Comparison of ENCODE assay signal across 9 cellular contexts in the genomic region with DNA sequence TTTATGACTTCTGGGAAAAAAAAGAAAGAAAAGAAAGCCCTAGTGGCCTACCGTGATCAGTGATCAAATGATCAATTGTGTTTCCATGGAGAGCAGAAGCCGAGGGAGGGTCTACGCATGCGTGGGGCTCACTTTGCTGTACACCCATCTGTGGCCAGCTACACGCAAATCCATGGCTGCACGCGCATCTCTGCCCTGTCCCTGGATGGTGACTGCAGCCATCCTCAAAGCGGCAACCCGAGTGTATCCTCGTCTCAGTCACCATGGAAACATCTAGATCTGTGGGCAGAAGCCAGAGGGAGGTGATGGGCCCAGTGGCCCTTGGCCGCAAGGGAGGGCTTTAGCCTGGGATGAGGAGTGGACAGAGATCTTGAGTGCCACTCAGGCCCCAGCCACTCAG. TPM values are rescaled to one million over a fixed set of nuclear protein-coding genes. Genes with fewer than 3 reads are reported as not detected.
DNase-seq lines count a peak whose midpoint lies in the region; ATAC-seq and TF ChIP-seq lines count a peak whose summit lies in the region.
"Had no signal": no experiment of that assay in that cellular context is flagged by ENCODE, and none has a peak within 500 bp of the region (broad histone marks: within the 10 kb centered on the region; RNA-seq: fewer than 3 reads in every experiment).

No MANE protein-coding gene starts in this region.

- peaks cover 30% of the 10 kb centered on the region for H3K27me3 Mint-ChIP-seq in activated T-helper 1 cell treated with anti-CD3 and anti-CD28 coated beads, Interleukin-12 subunit alpha, Interleukin-12 subunit beta, Interleukin-2, Interleukin-4 antibody, amounts not matched to agents 30 ng/mL and 10 ng/mL and 1 ng/mL, durations not matched to agents 14 hours and 24 hours and 36 hours (ENCODE audit: insufficient read depth)
- peaks cover 0 to 7% of the 10 kb centered on the region in 2 donors for H3K27me3 Mint-ChIP-seq in CD4-positive, alpha-beta memory T cell

- no peaks in the 10 kb centered on the region for H3K9me3 ChIP-seq in right cardiac atrium (ENCODE audit: control insufficient read depth, low read length)
- no peaks in the 10 kb centered on the region for H3K9me3 ChIP-seq in upper lobe of right lung
- H3K9me3 ChIP-seq in CD4-positive, alpha-beta memory T cell (ENCODE audit: control insufficient read depth in 1 of 2, low read length in 2 of 2) = no peaks in the 10 kb centered on the region

- CTCF ChIA-PET in CD4-positive, alpha-beta memory T cell (lab: Charles Lee; ENCODE audit: partially characterized antibody) = interaction anchor here (2.0 to 7.6 kb wide), 3 partner anchors 11 to 16 kb away, joined by 6 to 56 read pairs (median 17); no protein-coding TSS in a partner anchor

- H3K9me3 Mint-ChIP-seq in activated T-helper 1 cell treated with anti-CD3 and anti-CD28 coated beads, Interleukin-12 subunit alpha, Interleukin-12 subunit beta, Interleukin-2, Interleukin-4 antibody, amounts not matched to agents 30 ng/mL and 10 ng/mL and 1 ng/mL, durations not matched to agents 14 hours and 24 hours and 36 hours = no peaks in the 10 kb centered on the region
- no peaks in the 10 kb centered on the region for H3K9me3 Mint-ChIP-seq in CD4-positive, alpha-beta memory T cell

- no peak overlapping the region for H3K27ac Mint-ChIP-seq in activated T-helper 1 cell treated with anti-CD3 and anti-CD28 coated beads, Interleukin-12 subunit alpha, Interleukin-12 subunit beta, Interleukin-2, Interleukin-4 antibody, amounts not matched to agents 30 ng/mL and 10 ng/mL and 1 ng/mL, durations not matched to agents 14 hours and 24 hours and 36 hours
- H3K27ac Mint-ChIP-seq in CD4-positive, alpha-beta memory T cell = peak overlapping the region in 2 of 7 donors; percentile 23 to 72

- ATAC-seq in right cardiac atrium (no peak), left cardiac atrium (no peak), left colon (peak; percentile 12), upper lobe of right lung (no peak), GM21717 (IDR thresholded peaks at IDR 0.05; ENCODE audit: unreplicated experiment) (no peak)

- intact Hi-C loops in right cardiac atrium (cut with DNase I) = loop anchor here in 1 of 4 donors (10.0 kb wide), 1 partner anchor 325 kb away; no protein-coding TSS in a partner anchor
- intact Hi-C loops in left cardiac atrium (cut with DNase I) = no loop called here
- intact Hi-C loops in activated T-helper 1 cell treated with anti-CD3 and anti-CD28 coated beads, Interleukin-12 subunit alpha, Interleukin-12 subunit beta, Interleukin-2, Interleukin-4 antibody, amounts not matched to agents 30 ng/mL and 10 ng/mL and 1 ng/mL, durations not matched to agents 14 hours and 24 hours and 36 hours (cut with micrococcal nuclease) = loop anchor here (2.0 to 5.0 kb wide), 2 partner anchors 62 to 135 kb away; no protein-coding TSS in a partner anchor
- intact Hi-C loops in left colon (cut with DNase I, micrococcal nuclease) = loop anchor here in 1 of 2 donors (5.0 kb wide), 1 partner anchor 748 kb away; no protein-coding TSS in a partner anchor
- intact Hi-C loops in upper lobe of right lung (cut with DNase I) = no loop called here
- intact Hi-C loops in CD4-positive, alpha-beta memory T cell (cut with micrococcal nuclease) = loop anchor here (2.0 kb wide), 1 partner anchor 65 kb away; no protein-coding TSS in a partner anchor

- no peak overlapping the region for H3K4me3 ChIP-seq in right cardiac atrium (ENCODE audit: low read length)
- peak overlapping the region; percentile 63 for H3K4me3 ChIP-seq in upper lobe of right lung
- no peak overlapping the region for H3K4me3 ChIP-seq in CD4-positive, alpha-beta memory T cell (ENCODE audit: low read length in 2 of 2)

- H3K27me3 ChIP-seq in right cardiac atrium (ENCODE audit: control insufficient read depth, insufficient read depth) = no peaks in the 10 kb centered on the region
- no peaks in the 10 kb centered on the region for H3K27me3 ChIP-seq in upper lobe of right lung
- H3K27me3 ChIP-seq in CD4-positive, alpha-beta memory T cell (ENCODE audit: insufficient read depth, low read length) = no peaks in the 10 kb centered on the region

- WGBS in right cardiac atrium = 86% methylated on average over 11 of the region's 11 CpGs

- DNase-seq in right cardiac atrium (peak in 2 of 3 donors; percentile 58 to 60), left cardiac atrium (no peak), left colon (peak; percentile 57 to 62), upper lobe of right lung (no peak)
- DNase-seq in activated T-helper 1 cell treated with anti-CD3 and anti-CD28 coated beads, Interleukin-12 subunit alpha, Interleukin-12 subunit beta, Interleukin-2, Interleukin-4 antibody, amounts not matched to agents 30 ng/mL and 10 ng/mL and 1 ng/mL, durations not matched to agents 14 hours and 24 hours and 36 hours (ENCODE audit: low spot score) = no peak
- no peak for DNase-seq in CD4-positive, alpha-beta memory T cell
- DNase-seq in activated naive CD4-positive, alpha-beta T cell treated with Interleukin-2 at 50 U/mL for 16 hours = no peak
- DNase-seq: COR-L47 had no signal

- H3K36me3 Mint-ChIP-seq in activated T-helper 1 cell treated with anti-CD3 and anti-CD28 coated beads, Interleukin-12 subunit alpha, Interleukin-12 subunit beta, Interleukin-2, Interleukin-4 antibody, amounts not matched to agents 30 ng/mL and 10 ng/mL and 1 ng/mL, durations not matched to agents 14 hours and 24 hours and 36 hours (ENCODE audit: low read depth) = no peaks in the 10 kb centered on the region
- H3K36me3 Mint-ChIP-seq in CD4-positive, alpha-beta memory T cell = peaks cover 0 to 13% of the 10 kb centered on the region in 2 donors

- no peaks in the 10 kb centered on the region for H3K4me1 ChIP-seq in right cardiac atrium (ENCODE audit: control insufficient read depth, insufficient read depth, low read length)
- peaks cover 4% of the 10 kb centered on the region for H3K4me1 ChIP-seq in upper lobe of right lung
- peaks cover 18% of the 10 kb centered on the region for H3K4me1 ChIP-seq in CD4-positive, alpha-beta memory T cell (ENCODE audit: insufficient read depth, low read length)

- peaks cover 16% of the 10 kb centered on the region for H3K4me1 Mint-ChIP-seq in activated T-helper 1 cell treated with anti-CD3 and anti-CD28 coated beads, Interleukin-12 subunit alpha, Interleukin-12 subunit beta, Interleukin-2, Interleukin-4 antibody, amounts not matched to agents 30 ng/mL and 10 ng/mL and 1 ng/mL, durations not matched to agents 14 hours and 24 hours and 36 hours (ENCODE audit: low read depth)
- H3K4me1 Mint-ChIP-seq in CD4-positive, alpha-beta memory T cell = peaks cover 8 to 30% (median 18%) of the 10 kb centered on the region in 4 donors

- no peaks in the 10 kb centered on the region for H3K36me3 ChIP-seq in upper lobe of right lung
- H3K36me3 ChIP-seq in CD4-positive, alpha-beta memory T cell (ENCODE audit: insufficient read depth, low read length) = no peaks in the 10 kb centered on the region

- POLR2A ChIA-PET in CD4-positive, alpha-beta memory T cell (lab: Charles Lee; ENCODE audit: partially characterized antibody) = interaction anchor here (1.1 kb wide), 1 partner anchor 10 kb away, joined by 3 read pairs; no protein-coding TSS in a partner anchor

- peak overlapping the region; percentile 44 for H3K4me3 Mint-ChIP-seq in activated T-helper 1 cell treated with anti-CD3 and anti-CD28 coated beads, Interleukin-12 subunit alpha, Interleukin-12 subunit beta, Interleukin-2, Interleukin-4 antibody, amounts not matched to agents 30 ng/mL and 10 ng/mL and 1 ng/mL, durations not matched to agents 14 hours and 24 hours and 36 hours
- peak overlapping the region in 4 of 8 donors; percentile 17 to 92 (median 50) for H3K4me3 Mint-ChIP-seq in CD4-positive, alpha-beta memory T cell

- H3K27ac ChIP-seq in right cardiac atrium (ENCODE audit: low read length) (no peak overlapping the region), upper lobe of right lung (no peak overlapping the region)
- no peak overlapping the region for H3K27ac ChIP-seq in CD4-positive, alpha-beta memory T cell (ENCODE audit: low read depth, low read length)

- no peak for TF ChIP-seq CTCF in upper lobe of right lung (IDR thresholded peaks at IDR 0.05)

RNA-seq across cellular contexts. Expression of a gene that starts 0.8 kb away (rescaled TPM):
- total RNA-seq in right cardiac atrium (1 to 10 TPM; 1.1 to 2.4 (median 1.5) TPM), left cardiac atrium (1 to 10 TPM in 1 of 2 donors, under 1 TPM in 1; 0.60 to 1.4 TPM), left colon (1 to 10 TPM; 1.2 to 1.5 TPM), upper lobe of right lung (3.8 TPM)
- 0.43 TPM for polyA plus RNA-seq in right cardiac atrium
- total RNA-seq in activated T-helper 1 cell treated with anti-CD3 and anti-CD28 coated beads, Interleukin-12 subunit alpha, Interleukin-12 subunit beta, Interleukin-2, Interleukin-4 antibody, amounts not matched to agents 30 ng/mL and 10 ng/mL and 1 ng/mL, durations not matched to agents 14 hours and 24 hours and 36 hours = 0.56 TPM in 1 of 2 replicates, not detected in the other
- total RNA-seq in CD4-positive, alpha-beta memory T cell = under 1 TPM in 1 of 2 experiments, not detected in 1; 0.42 TPM
- polyA plus RNA-seq in CD4-positive, alpha-beta memory T cell = under 1 TPM; 0.48 to 0.96 TPM

RNA-seq across cellular contexts. Expression of a gene that starts 44.4 kb away (rescaled TPM):
- total RNA-seq in right cardiac atrium (not detected), left cardiac atrium (not detected), left colon (not detected), upper lobe of right lung (not detected)
- not detected for polyA plus RNA-seq in right cardiac atrium
- not detected in 2 replicates for total RNA-seq in activated T-helper 1 cell treated with anti-CD3 and anti-CD28 coated beads, Interleukin-12 subunit alpha, Interleukin-12 subunit beta, Interleukin-2, Interleukin-4 antibody, amounts not matched to agents 30 ng/mL and 10 ng/mL and 1 ng/mL, durations not matched to agents 14 hours and 24 hours and 36 hours
- total RNA-seq in CD4-positive, alpha-beta memory T cell = not detected
- polyA plus RNA-seq in CD4-positive, alpha-beta memory T cell = not detected

Comparison
In these comparisons a context has a peak if more than half of its experiments do, and no peak if none do; other contexts are left out.
1. DNase-seq: peak in right cardiac atrium (2 of 3) and left colon (2 of 2); none in left cardiac atrium (single experiment), activated T-helper 1 cell treated with anti-CD3 and anti-CD28 coated beads, Interleukin-12 subunit alpha, Interleukin-12 subunit beta, Interleukin-2, Interleukin-4 antibody, amounts not matched to agents 30 ng/mL and 10 ng/mL and 1 ng/mL, durations not matched to agents 14 hours and 24 hours and 36 hours (single experiment), upper lobe of right lung (single experiment), CD4-positive, alpha-beta memory T cell (0 of 5) and activated naive CD4-positive, alpha-beta T cell treated with Interleukin-2 at 50 U/mL for 16 hours (single experiment).
2. intact Hi-C loops: an anchor here in activated T-helper 1 cell treated with anti-CD3 and anti-CD28 coated beads, Interleukin-12 subunit alpha, Interleukin-12 subunit beta, Interleukin-2, Interleukin-4 antibody, amounts not matched to agents 30 ng/mL and 10 ng/mL and 1 ng/mL, durations not matched to agents 14 hours and 24 hours and 36 hours (2.0 to 5.0 kb wide) and CD4-positive, alpha-beta memory T cell (2.0 kb wide); none called in left cardiac atrium and upper lobe of right lung.